9 cellular contexts compared by ENCODE assay signal in genomic region chr20:45416917-45417316, GRCh38. TPM values are rescaled to one million over a fixed set of nuclear protein-coding genes. Genes with fewer than 3 reads are reported as not detected.
DNase-seq lines count a peak whose midpoint lies in the region; ATAC-seq and TF ChIP-seq lines count a peak whose summit lies in the region.
"Had no signal": no experiment of that assay in that cellular context is flagged by ENCODE, and none has a peak within 500 bp of the region (broad histone marks: within the 10 kb centered on the region; RNA-seq: fewer than 3 reads in every experiment).

No MANE protein-coding gene starts in this region.

- H3K36me3 ChIP-seq in DOHH2 (ENCODE audit: control insufficient read depth, low read length) (peaks cover 46% of the 10 kb centered on the region), OCI-LY7 (ENCODE audit: insufficient read depth, low read length) (peaks cover 43% of the 10 kb centered on the region), parathyroid adenoma (ENCODE audit: control insufficient read depth, insufficient read depth, low read length) (no peaks in the 10 kb centered on the region)

- H3K27ac ChIP-seq in DOHH2 (ENCODE audit: low read depth, low read length) (0 out of 2 replicates have a peak overlapping the region, but pooled peaks have one; percentile 43), OCI-LY7 (ENCODE audit: low read depth, low read length, poor library complexity, severe bottlenecking) (peak overlapping the region; percentile 84), parathyroid adenoma (no peak overlapping the region)

- peak overlapping the region; percentile 95 for H3K4me3 Mint-ChIP-seq in endothelial cell (ENCODE audit: unreplicated experiment)

- H3K9me3 ChIP-seq in DOHH2 (ENCODE audit: control insufficient read depth, insufficient read depth, low read length) (no peaks in the 10 kb centered on the region), OCI-LY7 (ENCODE audit: low read length) (no peaks in the 10 kb centered on the region), parathyroid adenoma (ENCODE audit: control insufficient read depth, low read length) (no peaks in the 10 kb centered on the region)

- peak overlapping the region; percentile 86 for H3K4me3 ChIP-seq in DOHH2 (ENCODE audit: low read length)
- H3K4me3 ChIP-seq in OCI-LY7 (ENCODE audit: low read depth, low read length, poor library complexity, severe bottlenecking) = peak overlapping the region; percentile 98
- H3K4me3 ChIP-seq in parathyroid adenoma (ENCODE audit: low read depth, low read length) = peak overlapping the region; percentile 89

- H3K27ac Mint-ChIP-seq in endothelial cell (ENCODE audit: unreplicated experiment) = peak overlapping the region; percentile 40

- H3K79me2 ChIP-seq in DOHH2 (ENCODE audit: control insufficient read depth, low read length) (peaks cover 43% of the 10 kb centered on the region), OCI-LY7 (ENCODE audit: insufficient read depth, low read depth, low read length) (peaks cover 42% of the 10 kb centered on the region), parathyroid adenoma (no peaks in the 10 kb centered on the region)

- H3K9me2 ChIP-seq in DOHH2 (replicated peaks; ENCODE audit: control insufficient read depth, low read length) (no peaks in the 10 kb centered on the region), OCI-LY7 (ENCODE audit: insufficient read depth, low read length) (no peaks in the 10 kb centered on the region)

- no peak overlapping the region for H3K9ac ChIP-seq in parathyroid adenoma

- H3K27me3 ChIP-seq in DOHH2 (ENCODE audit: control insufficient read depth, low read length) = no peaks in the 10 kb centered on the region
- H3K27me3 ChIP-seq in parathyroid adenoma (ENCODE audit: control insufficient read depth, insufficient read depth, low read length) = no peaks in the 10 kb centered on the region

- H2AFZ ChIP-seq in OCI-LY7 (ENCODE audit: low read length) = no peak overlapping the region
- no peak overlapping the region for H2AFZ ChIP-seq in parathyroid adenoma

- intact Hi-C loops in OCI-LY7 (cut with micrococcal nuclease; ENCODE audit: unreplicated experiment) = loop anchor here (1.0 to 5.0 kb wide), 3 partner anchors 15 to 555 kb away; partner anchors contain the start of genes SYS1 and ZNF335

- DNase-seq in OCI-LY7 (ENCODE audit: low spot score) (peak; percentile 52), endothelial cell (ENCODE audit: low spot score) (no peak), DMS53 treated with DMSO at 0.1 percent for 48 hours (lab: John Stamatoyannopoulos, UW; ENCODE audit: unreplicated experiment) (no peak), NCI-H128 (lab: John Stamatoyannopoulos, UW; ENCODE audit: unreplicated experiment) (no peak), DMS53 (lab: John Stamatoyannopoulos, UW) (no peak)
- DNase-seq: NCI-H774 had no signal

- no peaks in the 10 kb centered on the region for H3K9me3 Mint-ChIP-seq in endothelial cell (ENCODE audit: unreplicated experiment)

- TSS peak; percentile 70 for BruUV-seq in OCI-LY7 (replicated peaks; lab: Mats Ljungman, UMichigan)

- POLR2A ChIA-PET in OCI-LY7 (lab: Charles Lee) = interaction anchor here (0.5 to 0.6 kb wide), 2 partner anchors 22 to 505 kb away, joined by 3 to 4 read pairs; no protein-coding TSS in a partner anchor

- peaks cover 11% of the 10 kb centered on the region for H3K4me1 Mint-ChIP-seq in endothelial cell (ENCODE audit: unreplicated experiment)

- no peak for TF ChIP-seq CTCF in DOHH2 (IDR thresholded peaks at IDR 0.05; ENCODE audit: low read depth, low read length, poor library complexity, severe bottlenecking)
- TF ChIP-seq CTCF in OCI-LY7 (conservative IDR thresholded peaks at IDR 0.05; ENCODE audit: low read length) = no peak
- TF ChIP-seq CTCF in endothelial cell (IDR thresholded peaks at IDR 0.05; ENCODE audit: unreplicated experiment) = no peak
- no peak for TF ChIP-seq CTCF in parathyroid adenoma (IDR thresholded peaks at IDR 0.05)

- peaks cover 4% of the 10 kb centered on the region for H3K27me3 Mint-ChIP-seq in endothelial cell (ENCODE audit: unreplicated experiment)

- H3K36me3 Mint-ChIP-seq in endothelial cell (ENCODE audit: low read depth, unreplicated experiment) = peaks cover 27% of the 10 kb centered on the region

- H4K20me1 ChIP-seq in DOHH2 (ENCODE audit: control insufficient read depth, insufficient read depth, low read depth, low read length) (no peaks in the 10 kb centered on the region), OCI-LY7 (ENCODE audit: insufficient read depth, low read length) (peaks cover 6% of the 10 kb centered on the region; the same call in 1 of the 2 replicates)

- H3F3A ChIP-seq in DOHH2 (ENCODE audit: control insufficient read depth, insufficient read depth) = no peaks in the 10 kb centered on the region

- H3K4me1 ChIP-seq in DOHH2 (ENCODE audit: control insufficient read depth, low read length) (peaks cover 46% of the 10 kb centered on the region), OCI-LY7 (ENCODE audit: insufficient read depth, low read length, poor library complexity, severe bottlenecking) (peaks cover 55% of the 10 kb centered on the region), parathyroid adenoma (no peaks in the 10 kb centered on the region)

- no peak for ATAC-seq in HG02763 (IDR thresholded peaks at IDR 0.05; ENCODE audit: unreplicated experiment)

- CTCF ChIA-PET in OCI-LY7 (lab: Charles Lee; ENCODE audit: unreplicated experiment) = no interaction called here

- H3K4me2 ChIP-seq in DOHH2 (ENCODE audit: low read length) (peak overlapping the region; percentile 74), OCI-LY7 (ENCODE audit: low read length) (peak overlapping the region; percentile 98), parathyroid adenoma (ENCODE audit: low read length) (peak overlapping the region; percentile 66)

RNA-seq across cellular contexts. Expression of gene PIGT, which starts 1.0 kb away (rescaled TPM):
- total RNA-seq in OCI-LY7 (2014; rRNA removed; shearing (Covaris generic)) = 75.7 and 104 TPM in 2 replicates
- 79.4 and 89.2 TPM in 2 replicates for total RNA-seq in OCI-LY7 (2022)
- 68.6 TPM for total RNA-seq in endothelial cell (ENCODE audit: unreplicated experiment)

RNA-seq across cellular contexts. Expression of gene DBNDD2, which starts 8.8 kb away (rescaled TPM):
- 0.57 TPM in 1 of 2 replicates, not detected in the other for total RNA-seq in OCI-LY7 (2014; rRNA removed; shearing (Covaris generic))
- total RNA-seq in OCI-LY7 (2022) (not detected in 2 replicates), endothelial cell (ENCODE audit: unreplicated experiment) (2.0 TPM)

RNA-seq across cellular contexts. Expression of gene TP53TG5, which starts 38.8 kb away (rescaled TPM):
- not detected in 2 replicates for total RNA-seq in OCI-LY7 (2014; rRNA removed; shearing (Covaris generic))
- not detected in 2 replicates for total RNA-seq in OCI-LY7 (2022)
- not detected for total RNA-seq in endothelial cell (ENCODE audit: unreplicated experiment)

RNA-seq across cellular contexts. Expression of gene WFDC2, which starts 52.6 kb away (rescaled TPM):
- total RNA-seq in OCI-LY7 (2014; rRNA removed; shearing (Covaris generic)) = 4.4 TPM in 1 of 2 replicates, not detected in the other
- 0.46 TPM in 1 of 2 replicates, not detected in the other for total RNA-seq in OCI-LY7 (2022)
- 4.6 TPM for total RNA-seq in endothelial cell (ENCODE audit: unreplicated experiment)

RNA-seq across cellular contexts. Expression of gene SYS1, which starts 54.0 kb away (rescaled TPM):
- 22.3 and 37.6 TPM in 2 replicates for total RNA-seq in OCI-LY7 (2014; rRNA removed; shearing (Covaris generic))
- total RNA-seq in OCI-LY7 (2022) (8.6 and 9.6 TPM in 2 replicates), endothelial cell (ENCODE audit: unreplicated experiment) (20.0 TPM)
